ENCODE assay signal across 27 cellular contexts in the genomic region with DNA sequence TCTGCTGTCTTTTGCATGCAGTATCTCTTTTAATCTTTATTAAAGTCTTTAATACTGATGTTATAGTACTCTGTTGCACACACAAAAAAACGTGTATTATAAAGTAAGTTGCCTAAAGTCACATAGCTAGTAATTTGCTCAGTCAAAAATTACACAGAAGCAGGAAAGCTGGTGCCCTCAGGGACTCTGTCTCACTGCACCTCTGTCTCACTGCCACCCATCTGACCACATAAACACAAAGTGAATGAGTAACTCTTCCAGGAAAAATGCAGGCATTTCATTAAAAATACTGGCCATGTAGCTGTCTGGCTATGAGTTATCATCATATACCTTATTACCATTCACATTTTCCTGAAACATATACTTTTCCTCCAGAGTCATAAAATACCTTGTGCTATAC.
DNase-seq lines count a peak whose midpoint lies in the region; FAIRE-seq and TF ChIP-seq lines count a peak whose summit lies in the region.
"Had no signal": no experiment of that assay in that cellular context is flagged by ENCODE, and none has a peak within 500 bp of the region (broad histone marks: within the 10 kb centered on the region; RNA-seq: fewer than 3 reads in every experiment).

No MANE protein-coding gene starts in this region.

- no peak for TF ChIP-seq CTCF in epithelial cell of esophagus (IDR thresholded peaks at IDR 0.05; ENCODE audit: insufficient read depth, low read depth, low read length, missing control alignments)

- DNase-seq in EL (peak; percentile 60), RCC 7860 (ENCODE audit: low spot score) (peak; percentile 18), epithelial cell of esophagus (ENCODE audit: low read depth) (peak; percentile 87), kidney tubule cell (ENCODE audit: low spot score) (peak; percentile 66), activated gamma-delta T cell treated with Interleukin-2 at 50 U/mL for 16 hours (no peak), kidney glomerular epithelial cell (lab: John Stamatoyannopoulos, UW) (no peak), NCI-H146 (lab: John Stamatoyannopoulos, UW) (no peak)
- DNase-seq in NK-92 treated with Interleukin-12 subunit alpha and Interleukin-12 subunit beta, amount 100 ng/mL, for 24 hours (lab: John Stamatoyannopoulos, UW): no peak
- DNase-seq: activated CD4-positive, alpha-beta T cell treated with anti-CD3 and anti-CD28 coated beads, Interleukin-2, amount 10 ng/mL, durations not matched to agents 24 days and 14 days; activated naive CD8-positive, alpha-beta T cell treated with anti-CD3 and anti-CD28 coated beads, Interleukin-2, amount 10 ng/mL, durations not matched to agents 7 days and 5 days; C1 segment of cervical spinal cord; immature natural killer cell; lower lobe of right lung; MV-4-11; NCI-H1694 treated with DMSO at 0.1 percent for 48 hours; NCI-H774; OCI-M1; SIG-M5; stimulated activated CD4-positive, alpha-beta T cell treated with anti-CD3 and anti-CD28 coated beads, Interleukin-2, amount 100 ng/mL, for 24 hours; stimulated activated naive B cell treated with anti-CD40 and anti-IgM and Interleukin-4, amounts not matched to agents 10 μg/mL and 1 μg/mL and 100 μg/mL, for 72 hours; T-helper 1 cell; testis had no signal

- H3K4me3 ChIP-seq in epithelial cell of esophagus (ENCODE audit: low read length): no peak overlapping the region
- H3K4me3 ChIP-seq: HAP-1, K562, lower lobe of right lung, testis, vagina had no signal

- peak; percentile 92 for FAIRE-seq in RCC 7860 (lab: Jason Lieb, UNC)
- FAIRE-seq: D721Med, G401.6, K562 had no signal

Comparison
In these comparisons a context has a peak if more than half of its experiments do, and no peak if none do; other contexts are left out.
1. DNase-seq: peak in EL (single experiment), RCC 7860 (single experiment), epithelial cell of esophagus (single experiment) and kidney tubule cell (single experiment); none in activated gamma-delta T cell treated with Interleukin-2 at 50 U/mL for 16 hours (single experiment), kidney glomerular epithelial cell (single experiment), NK-92 treated with Interleukin-12 subunit alpha and Interleukin-12 subunit beta, amount 100 ng/mL, for 24 hours (single experiment) and NCI-H146 (single experiment).